In genomic region chr3:15064835-15065549, GRCh38 we compare ENCODE assay signal across 8 cellular contexts. TPM values are rescaled to one million over a fixed set of nuclear protein-coding genes. Genes with fewer than 3 reads are reported as not detected.
DNase-seq lines count a peak whose midpoint lies in the region; ATAC-seq and TF ChIP-seq lines count a peak whose summit lies in the region.

Gene MRPS25 (minus strand): TSS chr3:15065315. CDS start chr3:15065194, 121 bp downstream.

- no peaks in the 10 kb centered on the region for H3K27me3 ChIP-seq in kidney epithelial cell (ENCODE audit: control insufficient read depth, insufficient read depth, low read length)

- ATAC-seq in HG03432 (IDR thresholded peaks at IDR 0.05; ENCODE audit: unreplicated experiment): peak; percentile 98

- DNase-seq in AML-193 (lab: John Stamatoyannopoulos, UW) (peak; percentile 97), NCI-H460 (ENCODE audit: extremely low read depth, low read depth) (peak; percentile 81), cerebellum (ENCODE audit: low spot score) (peak; percentile 91), kidney epithelial cell (ENCODE audit: low read depth) (peak; percentile 75)
- DNase-seq in activated CD4-positive, alpha-beta T cell treated with anti-CD3 and anti-CD28 coated beads for 1 hour: peak; percentile 85
- DNase-seq in stimulated activated CD4-positive, alpha-beta T cell treated with anti-CD3 and anti-CD28 coated beads, Interleukin-15, amount 100 ng/mL, for 24 hours: peak; percentile 94

- no peak for TF ChIP-seq CTCF in kidney epithelial cell (IDR thresholded peaks at IDR 0.05; ENCODE audit: insufficient read depth, low read length, poor library complexity, severe bottlenecking)

- no peaks in the 10 kb centered on the region for H3K36me3 ChIP-seq in kidney epithelial cell (ENCODE audit: control insufficient read depth, insufficient read depth, low read length)

- peak; percentile 98 for TF ChIP-seq POLR2A in GM19193 (IDR thresholded peaks at IDR 0.05; ENCODE audit: extremely low read depth, insufficient read depth, insufficient read length)

- peak within 1 kb of the TSS; percentile 97 for H3K4me3 ChIP-seq in kidney epithelial cell (ENCODE audit: low read depth, low read length)

RNA-seq across cellular contexts. Expression of gene MRPS25, which starts in this region (rescaled TPM):
- 22.7 and 31.2 TPM in 2 replicates for total RNA-seq in NCI-H460 (2014; rRNA removed; shearing (Covaris generic))
- 82.7 and 91.4 TPM in 2 replicates for polyA plus RNA-seq in NCI-H460 (2014; cell fraction: nucleus; rRNA removed)
- total RNA-seq in cerebellum: 45.5 TPM
- 22.0 and 38.4 TPM in 2 replicates for total RNA-seq in kidney epithelial cell

Comparison
In these comparisons a context has a peak if more than half of its experiments do, and no peak if none do; other contexts are left out.
1. Peak in every context shown above with its lines: DNase-seq, ATAC-seq and H3K4me3 ChIP-seq.